Comparison of ENCODE assay signal across 12 cellular contexts in the genomic region with DNA sequence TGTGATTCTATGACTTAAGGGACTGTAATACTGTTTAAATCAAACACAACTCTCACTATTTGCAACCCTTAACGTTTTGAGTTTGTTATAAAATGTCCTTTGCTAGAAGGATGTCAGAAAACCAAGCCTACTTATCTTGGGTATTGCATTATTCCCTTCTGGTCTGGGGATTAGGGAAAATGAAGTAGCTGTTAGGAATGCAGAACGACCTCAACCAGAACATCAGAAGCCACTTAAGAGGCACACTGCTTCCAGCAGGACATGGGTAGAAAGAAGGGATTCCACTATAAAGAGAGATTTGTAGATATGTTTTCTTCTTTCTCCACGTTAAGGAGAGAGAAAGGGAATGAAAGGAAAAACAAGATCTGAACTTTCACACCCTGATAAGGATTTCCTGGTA.
DNase-seq lines count a peak whose midpoint lies in the region; ATAC-seq and TF ChIP-seq lines count a peak whose summit lies in the region.
"Had no signal": no experiment of that assay in that cellular context is flagged by ENCODE, and none has a peak within 500 bp of the region (broad histone marks: within the 10 kb centered on the region; RNA-seq: fewer than 3 reads in every experiment).

No MANE protein-coding gene starts in this region.

- H3K27ac ChIP-seq in brain microvascular endothelial cell: no peak overlapping the region
- peak overlapping the region; percentile 85 for H3K27ac ChIP-seq in smooth muscle cell (ENCODE audit: low read depth)
- H3K27ac ChIP-seq: neutrophil had no signal

- in situ Hi-C loops in brain microvascular endothelial cell (cut with HindIII; ENCODE audit: low pct_ligation_motif_present, low sequenced_read_pairs): no loop called here

- H4K20me1 ChIP-seq in smooth muscle cell (ENCODE audit: low read depth): peaks cover 20% of the 10 kb centered on the region

- H3K27me3 ChIP-seq in H7 (ENCODE audit: control insufficient read depth, insufficient read depth, low read length): no peaks in the 10 kb centered on the region
- H3K27me3 ChIP-seq in brain microvascular endothelial cell (replicated peaks): no peaks in the 10 kb centered on the region
- no peaks in the 10 kb centered on the region for H3K27me3 ChIP-seq in smooth muscle cell (ENCODE audit: low read depth)
- H3K27me3 ChIP-seq: neutrophil had no signal

- 0% methylated on average over 3 of the region's 3 CpGs for WGBS in smooth muscle cell (ENCODE audit: low lambda C conversion rate)

- no peak for ATAC-seq in HG02588 (IDR thresholded peaks at IDR 0.05; ENCODE audit: unreplicated experiment)

- H3K4me3 ChIP-seq in H7 (ENCODE audit: insufficient read depth, low read depth, low read length) (no peak overlapping the region), brain microvascular endothelial cell (ENCODE audit: low read depth, low read length) (no peak overlapping the region), smooth muscle cell (peak overlapping the region; percentile 19)

- no peaks in the 10 kb centered on the region for H3K9me3 ChIP-seq in smooth muscle cell (replicated peaks; ENCODE audit: low read depth)
- H3K9me3 ChIP-seq: neutrophil had no signal

- H3K4me2 ChIP-seq in smooth muscle cell: peak overlapping the region; percentile 82

- TF ChIP-seq CTCF in brain microvascular endothelial cell (IDR thresholded peaks at IDR 0.05; ENCODE audit: low read depth, low read length, missing control alignments) (no peak), smooth muscle cell (IDR thresholded peaks at IDR 0.05; ENCODE audit: borderline replicate concordance, insufficient read depth, poor library complexity, severe bottlenecking) (no peak)

- H3K4me1 ChIP-seq in smooth muscle cell (ENCODE audit: low read depth): peaks cover 29% of the 10 kb centered on the region

- DNase-seq in H7 (peak; percentile 16), brain microvascular endothelial cell (peak; percentile 55), hepatic stellate cell (ENCODE audit: low spot score) (peak; percentile 16), smooth muscle cell (lab: John Stamatoyannopoulos, UW; ENCODE audit: unreplicated experiment) (no peak), NCI-H2029 (lab: John Stamatoyannopoulos, UW) (no peak), foreskin melanocyte (no peak)
- no peak for DNase-seq in stimulated activated CD4-positive, alpha-beta T cell treated with anti-CD3 and anti-CD28 coated beads, Interleukin-1b, Interleukin-23, amount 100 ng/mL, for 48 hours
- DNase-seq: NCI-H2029 treated with DMSO at 0.1 percent for 48 hours; RPMI8226; stimulated activated CD4-positive, alpha-beta T cell treated with anti-CD3 and anti-CD28 coated beads, Interleukin-4, amount 100 ng/mL, for 4 hours had no signal

- H3K36me3 ChIP-seq in H7 (replicated peaks; ENCODE audit: control insufficient read depth, insufficient read depth, low read length) (no peaks in the 10 kb centered on the region), brain microvascular endothelial cell (replicated peaks) (no peaks in the 10 kb centered on the region), smooth muscle cell (ENCODE audit: low read depth) (no peaks in the 10 kb centered on the region)
- H3K36me3 ChIP-seq: neutrophil had no signal

- peaks cover 44% of the 10 kb centered on the region for H3F3A ChIP-seq in smooth muscle cell (ENCODE audit: low read depth)

- peak overlapping the region; percentile 41 for H3K9ac ChIP-seq in smooth muscle cell (ENCODE audit: low read depth)

- no peak overlapping the region for H2AFZ ChIP-seq in smooth muscle cell (ENCODE audit: low read depth)

- peaks cover 38% of the 10 kb centered on the region for H3K79me2 ChIP-seq in smooth muscle cell (ENCODE audit: low read depth)

Comparison
In these comparisons a context has a peak if more than half of its experiments do, and no peak if none do; other contexts are left out.
1. DNase-seq: peak in H7 (single experiment), brain microvascular endothelial cell (single experiment) and hepatic stellate cell (single experiment); none in smooth muscle cell (single experiment), NCI-H2029 (single experiment), foreskin melanocyte (single experiment) and stimulated activated CD4-positive, alpha-beta T cell treated with anti-CD3 and anti-CD28 coated beads, Interleukin-1b, Interleukin-23, amount 100 ng/mL, for 48 hours (single experiment).